In the genomic region with DNA sequence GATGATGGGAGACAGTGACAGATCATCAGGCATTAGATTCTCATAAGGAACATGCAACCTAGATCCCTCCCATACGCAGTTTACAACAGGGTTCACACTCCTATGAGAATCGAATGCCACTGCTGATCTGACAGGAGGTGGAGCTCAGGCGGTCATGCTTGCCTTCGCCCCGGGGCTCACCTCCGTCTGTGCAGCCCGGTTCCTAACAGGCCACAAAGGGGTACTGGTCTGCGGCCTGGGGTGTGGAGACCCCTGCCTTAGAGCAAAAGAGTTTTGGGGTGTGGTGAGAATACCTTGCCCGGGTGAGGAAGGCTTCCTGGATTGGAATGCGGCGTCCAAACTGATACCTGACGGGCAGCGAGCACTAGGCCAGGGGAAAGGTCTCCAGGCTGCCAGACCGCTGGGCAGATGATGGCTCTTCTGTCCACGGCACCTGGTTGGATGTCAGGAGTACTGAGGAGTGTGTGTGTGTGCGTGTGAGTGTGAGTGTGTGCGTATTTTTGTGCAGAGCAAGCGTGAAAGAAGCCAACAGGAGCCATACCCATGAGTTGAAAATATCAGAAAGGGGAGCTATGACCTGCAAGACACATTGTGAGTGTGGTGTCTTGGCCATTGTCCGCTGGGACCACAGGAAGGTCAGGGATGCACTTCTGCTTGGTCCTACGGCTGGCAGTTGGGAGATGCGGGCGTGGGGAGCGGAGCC, we compare ENCODE assay signal across 8 cellular contexts. TPM values are rescaled to one million over a fixed set of nuclear protein-coding genes. Genes with fewer than 3 reads are reported as not detected.
DNase-seq lines count a peak whose midpoint lies in the region; ATAC-seq and TF ChIP-seq lines count a peak whose summit lies in the region.

No MANE protein-coding gene starts in this region.

- H3K27me3 ChIP-seq in H9 (ENCODE audit: insufficient read depth, low read length) (no peaks in the 10 kb centered on the region), mesenchymal stem cell (ENCODE audit: control insufficient read depth in 1 of 2, insufficient read depth in 1 of 2, low read length in 2 of 2) (peaks cover 0 to 22% of the 10 kb centered on the region in 2 experiments)

- no peak overlapping the region for H3K56ac ChIP-seq in H9 (ENCODE audit: insufficient read length, low read depth, low read length)

- H3K4ac ChIP-seq in H9 (ENCODE audit: low read depth, low read length) (no peak overlapping the region), mesenchymal stem cell (ENCODE audit: low read depth in 1 of 2, low read length in 2 of 2) (no peak overlapping the region)

- no peak for ATAC-seq in activated naive CD8-positive, alpha-beta T cell treated with anti-CD3 and anti-CD28 coated beads, Interleukin-2, amount 10 ng/mL, durations not matched to agents 7 days and 5 days (ENCODE audit: low read depth)
- no peak for ATAC-seq in HG03139 (IDR thresholded peaks at IDR 0.05; ENCODE audit: unreplicated experiment)
- ATAC-seq in GM18867 (IDR thresholded peaks at IDR 0.05; ENCODE audit: unreplicated experiment) = no peak

- peaks cover 6% of the 10 kb centered on the region in 2 experiments; a peak in 4 of 5 replicates for H3K9me3 Mint-ChIP-seq in H9
- no peaks in the 10 kb centered on the region for H3K9me3 Mint-ChIP-seq in activated naive CD8-positive, alpha-beta T cell treated with anti-CD3 and anti-CD28 coated beads, Interleukin-2, amount 10 ng/mL, durations not matched to agents 7 days and 5 days

- H3K79me1 ChIP-seq in H9 (ENCODE audit: insufficient read depth, low read depth, low read length, poor library complexity, severe bottlenecking) = no peaks in the 10 kb centered on the region
- no peaks in the 10 kb centered on the region for H3K79me1 ChIP-seq in mesenchymal stem cell (replicated peaks; ENCODE audit: low read length, poor library complexity, severe bottlenecking)

- H3K14ac ChIP-seq in H9 (ENCODE audit: insufficient read depth, low read length) (no peak overlapping the region; the same call in 1 of the 2 replicates), mesenchymal stem cell (ENCODE audit: low read length in 2 of 2) (peak overlapping the region in 1 of 2 experiments; percentile 84)

- H3K23ac ChIP-seq in H9 (ENCODE audit: insufficient read length, low read depth, low read length) (no peak overlapping the region), mesenchymal stem cell (ENCODE audit: low read length in 2 of 2) (peak overlapping the region in 1 of 2 experiments; percentile 87)

- H2BK15ac ChIP-seq in H9 (ENCODE audit: low read depth, low read length) (no peak overlapping the region), mesenchymal stem cell (ENCODE audit: low read depth, poor library complexity, severe bottlenecking) (no peak overlapping the region)

- H3T11ph ChIP-seq in H9 (ENCODE audit: low read length) = no peak overlapping the region

- peaks cover 6% of the 10 kb centered on the region for H3K27me3 Mint-ChIP-seq in H9 (ENCODE audit: low read depth)
- H3K27me3 Mint-ChIP-seq in activated naive CD8-positive, alpha-beta T cell treated with anti-CD3 and anti-CD28 coated beads, Interleukin-2, amount 10 ng/mL, durations not matched to agents 7 days and 5 days = peaks cover 12% of the 10 kb centered on the region

- H3K79me2 ChIP-seq in H9 (ENCODE audit: insufficient read depth, low read length) = no peaks in the 10 kb centered on the region

- H4K91ac ChIP-seq in H9 (ENCODE audit: insufficient read length, low read depth, low read length) (no peak overlapping the region), mesenchymal stem cell (ENCODE audit: low read length) (no peak overlapping the region)

- H3K27ac Mint-ChIP-seq in H9 = no peak overlapping the region; a peak in 1 of 7 replicates
- H3K27ac Mint-ChIP-seq in activated naive CD8-positive, alpha-beta T cell treated with anti-CD3 and anti-CD28 coated beads, Interleukin-2, amount 10 ng/mL, durations not matched to agents 7 days and 5 days = peak overlapping the region; percentile 9

- H3K36me3 Mint-ChIP-seq in H9 (ENCODE audit: insufficient read depth in 1 of 3, low read depth in 3 of 3) = peaks cover 0 to 4% (median 0%) of the 10 kb centered on the region in 3 experiments; a peak in 2 of 7 replicates
- H3K36me3 Mint-ChIP-seq in activated naive CD8-positive, alpha-beta T cell treated with anti-CD3 and anti-CD28 coated beads, Interleukin-2, amount 10 ng/mL, durations not matched to agents 7 days and 5 days = no peaks in the 10 kb centered on the region

- H2BK5ac ChIP-seq in H9 (ENCODE audit: insufficient read length, low read length) (no peak overlapping the region), mesenchymal stem cell (ENCODE audit: low read depth, low read length, poor library complexity, severe bottlenecking) (no peak overlapping the region)

- H3K4me2 ChIP-seq in H9 (ENCODE audit: insufficient read depth, insufficient read length, low read length) (peak overlapping the region; percentile 72), mesenchymal stem cell (ENCODE audit: low read length, poor library complexity, severe bottlenecking) (peak overlapping the region; percentile 65)

- no peaks in the 10 kb centered on the region for H3K9me3 ChIP-seq in H9 (ENCODE audit: control insufficient read depth, low read depth, low read length)
- H3K9me3 ChIP-seq in mesenchymal stem cell (ENCODE audit: control insufficient read depth, low read length) = no peaks in the 10 kb centered on the region

- H4K20me1 ChIP-seq in H9 (ENCODE audit: control insufficient read depth, insufficient read depth, insufficient read length) = no peaks in the 10 kb centered on the region

- POLR2A ChIA-PET in activated naive CD8-positive, alpha-beta T cell treated with anti-CD3 and anti-CD28 coated beads, Interleukin-2, amount 10 ng/mL, durations not matched to agents 7 days and 5 days (lab: Charles Lee) = interaction anchor here (0.8 kb wide), 2 partner anchors 414 to 416 kb away, joined by 3 read pairs; a partner anchor contains a TSS

- peaks cover 9% of the 10 kb centered on the region in 2 experiments for H3K4me1 Mint-ChIP-seq in H9
- H3K4me1 Mint-ChIP-seq in activated naive CD8-positive, alpha-beta T cell treated with anti-CD3 and anti-CD28 coated beads, Interleukin-2, amount 10 ng/mL, durations not matched to agents 7 days and 5 days = peaks cover 11% of the 10 kb centered on the region

- no peak for TF ChIP-seq CTCF in AG09309 (IDR thresholded peaks at IDR 0.05; ENCODE audit: control insufficient read depth, insufficient read depth, low read depth, low read length, missing control alignments)
- TF ChIP-seq CTCF in H9 (conservative IDR thresholded peaks at IDR 0.05) = no peak

- peak overlapping the region; percentile 73 to 83 for H3K4me3 Mint-ChIP-seq in H9
- H3K4me3 Mint-ChIP-seq in activated naive CD8-positive, alpha-beta T cell treated with anti-CD3 and anti-CD28 coated beads, Interleukin-2, amount 10 ng/mL, durations not matched to agents 7 days and 5 days = peak overlapping the region; percentile 96

- H3K4me1 ChIP-seq in H9 (ENCODE audit: insufficient read depth, low read length) = no peaks in the 10 kb centered on the region; the same call in 1 of the 2 replicates
- H3K4me1 ChIP-seq in mesenchymal stem cell (ENCODE audit: control insufficient read depth, insufficient read depth, low read depth, low read length) = peaks cover 16% of the 10 kb centered on the region

- DNase-seq in AG09309 (ENCODE audit: low read depth) (no peak), H9 (no peak), mesenchymal stem cell (no peak), kidney tubule cell (ENCODE audit: low spot score) (no peak), UCSD-AML1 (lab: John Stamatoyannopoulos, UW; ENCODE audit: unreplicated experiment) (no peak)
- DNase-seq in activated naive CD8-positive, alpha-beta T cell treated with anti-CD3 and anti-CD28 coated beads, Interleukin-2, amount 10 ng/mL, durations not matched to agents 7 days and 5 days = no peak

- H3K9ac ChIP-seq in H9 (ENCODE audit: extremely low read depth, insufficient read length, low read length) (no peak overlapping the region), mesenchymal stem cell (ENCODE audit: low read length) (peak overlapping the region; percentile 72)

- H3K36me3 ChIP-seq in mesenchymal stem cell (ENCODE audit: control insufficient read depth in 1 of 2, insufficient read depth in 2 of 2, low read depth in 1 of 2, low read length in 2 of 2) = no peaks in the 10 kb centered on the region

- H2BK12ac ChIP-seq in H9 (ENCODE audit: insufficient read length, low read depth, low read length) (no peak overlapping the region), mesenchymal stem cell (ENCODE audit: low read length in 2 of 2) (no peak overlapping the region)

- H2AK5ac ChIP-seq in H9 (ENCODE audit: insufficient read length, low read length) = no peak overlapping the region
- no peak overlapping the region for H2AK5ac ChIP-seq in mesenchymal stem cell (ENCODE audit: low read length, severe bottlenecking)

- H2BK120ac ChIP-seq in H9 (ENCODE audit: low read depth, low read length, poor library complexity, severe bottlenecking) (no peak overlapping the region), mesenchymal stem cell (ENCODE audit: low read depth, low read length) (no peak overlapping the region)

- H2BK20ac ChIP-seq in H9 (ENCODE audit: low read depth, low read length, poor library complexity, severe bottlenecking) = no peak overlapping the region

- no peak overlapping the region for H4K5ac ChIP-seq in H9 (ENCODE audit: insufficient read length, low read depth, low read length)

- H3K18ac ChIP-seq in H9 (ENCODE audit: insufficient read length, low read depth, low read length) (no peak overlapping the region), mesenchymal stem cell (ENCODE audit: low read depth in 1 of 2, low read length in 2 of 2) (no peak overlapping the region)

- H3K27ac ChIP-seq in H9 (ENCODE audit: insufficient read length, low read depth, low read length) (no peak overlapping the region), mesenchymal stem cell (ENCODE audit: low read length, poor library complexity, severe bottlenecking) (no peak overlapping the region)

- peak overlapping the region; percentile 39 for H4K8ac ChIP-seq in H9 (replicated peaks; ENCODE audit: insufficient read length, low read depth, low read length)
- H4K8ac ChIP-seq in mesenchymal stem cell (ENCODE audit: low read length) = peak overlapping the region; percentile 45

- H3K4me3 ChIP-seq in AG09309 (ENCODE audit: control insufficient read depth, low read depth, low read length) = peak overlapping the region; percentile 17
- peak overlapping the region; percentile 52 to 72 for H3K4me3 ChIP-seq in mesenchymal stem cell (ENCODE audit: insufficient read depth in 1 of 2, low read depth in 1 of 2, low read length in 2 of 2)

- WGBS in H9 (ENCODE audit: extremely low coverage, insufficient read length, low lambda C conversion rate) = no CpG with 5 or more reads among the region's 23 CpGs
- WGBS in mesenchymal stem cell = 82% methylated on average over 23 of the region's 23 CpGs

- H2AFZ ChIP-seq in H9 (ENCODE audit: low read length) (no peak overlapping the region), mesenchymal stem cell (ENCODE audit: low read depth, low read length) (peak overlapping the region; percentile 67)

- peaks cover 3% of the 10 kb centered on the region for H3K23me2 ChIP-seq in H9 (ENCODE audit: insufficient read length, low read depth, low read length, poor library complexity, severe bottlenecking)

RNA-seq across cellular contexts. Expression of a gene that starts 55.4 kb away (rescaled TPM):
- total RNA-seq in H9 (2021) = 8.9 and 9.6 TPM in 2 replicates
- 1 to 10 TPM; 2.9 to 3.9 TPM for total RNA-seq in activated naive CD8-positive, alpha-beta T cell treated with anti-CD3 and anti-CD28 coated beads, Interleukin-2, amount 10 ng/mL, durations not matched to agents 7 days and 5 days
- 2.0 TPM for polyA plus RNA-seq in mesenchymal stem cell (2013, experiment 1 of 2)
- 2.2 TPM for polyA plus RNA-seq in mesenchymal stem cell (2013, experiment 2 of 2)
